In the genomic region with DNA sequence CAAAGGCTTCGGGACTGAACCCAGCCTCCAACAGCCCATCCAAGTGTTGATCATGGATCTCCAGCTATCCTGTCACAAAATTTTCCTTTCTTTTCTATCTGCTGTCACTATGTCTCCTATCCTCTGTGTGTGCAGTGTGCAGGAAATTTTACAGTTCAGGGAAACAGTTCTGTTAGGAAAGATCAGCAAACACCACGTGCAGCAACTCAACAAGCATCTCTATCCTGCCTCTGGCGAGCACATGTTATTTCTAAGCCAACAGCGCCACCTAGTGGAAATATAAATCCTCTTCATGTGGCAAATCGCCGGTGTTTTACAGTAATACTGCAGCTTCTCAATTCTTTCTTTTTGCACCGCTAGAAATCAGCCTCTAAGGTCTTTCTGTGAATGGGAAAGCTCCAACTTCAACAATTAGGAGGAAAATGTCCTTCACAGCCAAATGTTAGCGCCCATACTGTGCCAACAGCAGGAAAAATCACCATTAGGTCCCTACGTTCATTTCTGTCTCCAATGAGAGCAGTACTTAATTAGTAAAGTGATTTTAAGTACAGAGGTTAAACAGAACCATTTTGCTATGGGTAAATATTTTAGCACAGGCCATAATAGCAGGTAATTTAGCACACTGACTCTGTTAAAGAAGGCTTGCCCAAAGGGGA, we compare ENCODE assay signal across 8 cellular contexts.
A peak's percentile ranks its signal among the peaks of the same experiment; 100 is the strongest.
DNase-seq lines count a peak whose midpoint lies in the region; ATAC-seq, FAIRE-seq and TF ChIP-seq lines count a peak whose summit lies in the region.

No MANE protein-coding gene starts in this region.

- DNase-seq in AML-193 (lab: John Stamatoyannopoulos, UW) (peak; percentile 59 to 68), H54 (ENCODE audit: insufficient read length, low spot score) (peak; percentile 64), NCI-H2227 treated with DMSO at 0.1 percent for 48 hours (lab: John Stamatoyannopoulos, UW) (peak; percentile 99), medulla oblongata (ENCODE audit: extremely low spot score) (peak; percentile 90)
- DNase-seq in effector CD8-positive, alpha-beta T cell (lab: John Stamatoyannopoulos, UW), result peak; percentile 24

- no peaks in the 10 kb centered on the region for H3K4me1 Mint-ChIP-seq in stimulated activated memory B cell treated with anti-CD40 and anti-IgM and Interleukin-4, amounts not matched to agents 10 μg/mL and 1 μg/mL and 100 μg/mL, for 72 hours

- H3K27ac Mint-ChIP-seq in stimulated activated memory B cell treated with anti-CD40 and anti-IgM and Interleukin-4, amounts not matched to agents 10 μg/mL and 1 μg/mL and 100 μg/mL, for 72 hours, result no peak overlapping the region

- no peak overlapping the region for H3K4me3 ChIP-seq in WI38 (ENCODE audit: low read depth, low read length)

- peaks cover 5% of the 10 kb centered on the region for H3K36me3 Mint-ChIP-seq in stimulated activated memory B cell treated with anti-CD40 and anti-IgM and Interleukin-4, amounts not matched to agents 10 μg/mL and 1 μg/mL and 100 μg/mL, for 72 hours

- no peak for TF ChIP-seq POLR2A in H54 (IDR thresholded peaks at IDR 0.05; ENCODE audit: low read depth, low read length)

- peak; percentile 97 for FAIRE-seq in H54 (lab: Jason Lieb, UNC)

- peaks cover 13% of the 10 kb centered on the region for H3K9me3 Mint-ChIP-seq in stimulated activated memory B cell treated with anti-CD40 and anti-IgM and Interleukin-4, amounts not matched to agents 10 μg/mL and 1 μg/mL and 100 μg/mL, for 72 hours

- peak; percentile 53 for ATAC-seq in stimulated activated memory B cell treated with anti-CD40 and anti-IgM and Interleukin-4, amounts not matched to agents 10 μg/mL and 1 μg/mL and 100 μg/mL, for 72 hours
- ATAC-seq in GM18867 (IDR thresholded peaks at IDR 0.05; ENCODE audit: unreplicated experiment), result no peak

- peak; percentile 29; the same call in 1 of the 2 replicates for TF ChIP-seq CTCF in WI38 (IDR thresholded peaks at IDR 0.05; ENCODE audit: low read depth, low read length)

- no peak overlapping the region for H3K4me3 Mint-ChIP-seq in stimulated activated memory B cell treated with anti-CD40 and anti-IgM and Interleukin-4, amounts not matched to agents 10 μg/mL and 1 μg/mL and 100 μg/mL, for 72 hours

- peaks cover 24% of the 10 kb centered on the region for H3K27me3 Mint-ChIP-seq in stimulated activated memory B cell treated with anti-CD40 and anti-IgM and Interleukin-4, amounts not matched to agents 10 μg/mL and 1 μg/mL and 100 μg/mL, for 72 hours

Comparison
In these comparisons a context has a peak if more than half of its experiments do, and no peak if none do; other contexts are left out.
1. DNase-seq: peak in every context shown above with its lines; median percentile 99 in NCI-H2227 treated with DMSO at 0.1 percent for 48 hours; 90 in medulla oblongata; 64 in H54; 64 in AML-193; 24 in effector CD8-positive, alpha-beta T cell.